Comparison of ENCODE assay signal across 8 cellular contexts in the genomic region with DNA sequence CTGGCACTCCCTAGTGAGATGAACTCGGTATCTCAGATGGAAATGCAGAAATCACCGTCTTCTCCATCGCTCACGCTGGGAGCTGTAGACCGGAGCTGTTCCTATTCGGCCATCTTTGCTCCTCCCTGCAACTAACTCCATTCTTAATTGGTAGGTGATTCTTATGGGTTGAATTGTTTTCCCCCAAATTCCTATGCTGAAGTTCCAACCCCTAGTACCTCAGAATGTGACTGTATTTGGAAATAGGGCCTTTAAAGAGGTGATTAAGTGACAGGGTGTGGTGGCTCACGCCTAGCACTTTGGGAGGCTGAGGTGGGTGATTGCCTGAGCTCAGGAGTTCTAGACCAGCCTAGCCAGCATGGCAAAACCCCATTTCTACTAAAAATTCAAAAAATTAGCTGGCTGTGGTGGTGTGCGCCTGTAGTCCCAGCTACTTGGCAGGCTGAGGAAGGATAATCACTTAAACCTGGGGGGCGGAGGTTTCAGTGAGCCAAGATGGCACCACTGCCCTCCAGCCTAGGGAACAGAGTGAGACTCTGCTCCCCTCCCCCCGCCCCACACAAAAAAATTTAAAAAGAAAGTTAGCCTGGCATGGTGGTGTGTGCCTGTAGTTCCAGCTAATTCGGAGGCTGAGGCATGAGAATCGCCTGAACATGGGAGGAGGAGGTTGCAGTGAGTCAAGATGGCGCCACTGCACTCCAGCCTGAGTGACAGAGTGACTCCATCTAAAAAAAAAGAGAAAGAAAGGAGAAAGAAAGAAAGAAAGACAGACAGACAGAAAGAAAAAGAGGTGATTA. TPM values are rescaled to one million over a fixed set of nuclear protein-coding genes. Genes with fewer than 3 reads are reported as not detected.
DNase-seq lines count a peak whose midpoint lies in the region; ATAC-seq, FAIRE-seq and TF ChIP-seq lines count a peak whose summit lies in the region.

No MANE protein-coding gene starts in this region.

- H3K9ac ChIP-seq in keratinocyte (ENCODE audit: control insufficient read depth, extremely low read depth, insufficient read depth, low read length), result peak overlapping the region; percentile 73

- H3K4me3 ChIP-seq in keratinocyte (ENCODE audit: control insufficient read depth in 2 of 3, extremely low read depth in 1 of 3, insufficient read depth in 2 of 3, low read depth in 1 of 3, low read length in 3 of 3) (peak overlapping the region; percentile 40 to 72 (median 68)), thyroid gland (replicated peaks in 1 of 3) (peak overlapping the region in 1 of 3 donors; percentile 26)

- no peak for DNase-seq in activated naive CD4-positive, alpha-beta T cell treated with anti-CD3 and anti-CD28 coated beads for 36 hours
- DNase-seq in activated naive CD4-positive, alpha-beta T cell (lab: John Stamatoyannopoulos, UW), result no peak
- DNase-seq in activated naive CD8-positive, alpha-beta T cell treated with anti-CD3 and anti-CD28 coated beads, Interleukin-2, amount 10 ng/mL, durations not matched to agents 7 days and 5 days, result no peak
- no peak for DNase-seq in keratinocyte (ENCODE audit: low read depth, low spot score)
- DNase-seq in thyroid gland, result no peak
- no peak for DNase-seq in foreskin melanocyte
- no peak for DNase-seq in putamen (ENCODE audit: low spot score)

- H2AFZ ChIP-seq in keratinocyte (ENCODE audit: control insufficient read depth, low read length), result peak overlapping the region; percentile 88

- POLR2A ChIA-PET in activated naive CD8-positive, alpha-beta T cell treated with anti-CD3 and anti-CD28 coated beads, Interleukin-2, amount 10 ng/mL, durations not matched to agents 7 days and 5 days (lab: Charles Lee), result interaction anchor here (2.2 to 2.3 kb wide), 2 partner anchors 25 to 36 kb away, joined by 8 to 13 read pairs; partner anchors contain the start of genes FOCAD and MLLT3

- H3K9me3 ChIP-seq in keratinocyte (ENCODE audit: control insufficient read depth, low read depth, low read length) (no peaks in the 10 kb centered on the region), thyroid gland (no peaks in the 10 kb centered on the region)

- H3K27ac Mint-ChIP-seq in activated naive CD4-positive, alpha-beta T cell treated with anti-CD3 and anti-CD28 coated beads for 36 hours, result peak overlapping the region; percentile 81
- H3K27ac Mint-ChIP-seq in activated naive CD8-positive, alpha-beta T cell treated with anti-CD3 and anti-CD28 coated beads, Interleukin-2, amount 10 ng/mL, durations not matched to agents 7 days and 5 days, result peak overlapping the region; percentile 81

- TF ChIP-seq POLR2A in thyroid gland (IDR thresholded peaks at IDR 0.05), result no peak

- no peaks in the 10 kb centered on the region for H4K20me1 ChIP-seq in keratinocyte (ENCODE audit: control insufficient read depth, extremely low read depth, insufficient read depth, low read length)

- dilution Hi-C loops in keratinocyte (cut with MboI; ENCODE audit: extremely low pct_ligation_motif_present, low sequenced_read_pairs), result no loop called here

- no peaks in the 10 kb centered on the region for H3K27me3 Mint-ChIP-seq in activated naive CD4-positive, alpha-beta T cell treated with anti-CD3 and anti-CD28 coated beads for 36 hours (ENCODE audit: low read depth)
- H3K27me3 Mint-ChIP-seq in activated naive CD8-positive, alpha-beta T cell treated with anti-CD3 and anti-CD28 coated beads, Interleukin-2, amount 10 ng/mL, durations not matched to agents 7 days and 5 days, result no peaks in the 10 kb centered on the region

- H3K9me3 Mint-ChIP-seq in activated naive CD4-positive, alpha-beta T cell treated with anti-CD3 and anti-CD28 coated beads for 36 hours, result no peaks in the 10 kb centered on the region
- H3K9me3 Mint-ChIP-seq in activated naive CD8-positive, alpha-beta T cell treated with anti-CD3 and anti-CD28 coated beads, Interleukin-2, amount 10 ng/mL, durations not matched to agents 7 days and 5 days, result no peaks in the 10 kb centered on the region

- H3K36me3 Mint-ChIP-seq in activated naive CD4-positive, alpha-beta T cell treated with anti-CD3 and anti-CD28 coated beads for 36 hours (ENCODE audit: low read depth), result no peaks in the 10 kb centered on the region
- no peaks in the 10 kb centered on the region for H3K36me3 Mint-ChIP-seq in activated naive CD8-positive, alpha-beta T cell treated with anti-CD3 and anti-CD28 coated beads, Interleukin-2, amount 10 ng/mL, durations not matched to agents 7 days and 5 days

- peaks cover 4% of the 10 kb centered on the region for H3K4me1 Mint-ChIP-seq in activated naive CD4-positive, alpha-beta T cell treated with anti-CD3 and anti-CD28 coated beads for 36 hours (ENCODE audit: low read depth)
- H3K4me1 Mint-ChIP-seq in activated naive CD8-positive, alpha-beta T cell treated with anti-CD3 and anti-CD28 coated beads, Interleukin-2, amount 10 ng/mL, durations not matched to agents 7 days and 5 days, result peaks cover 3% of the 10 kb centered on the region

- no peaks in the 10 kb centered on the region for H3K36me3 ChIP-seq in keratinocyte (ENCODE audit: control insufficient read depth in 2 of 2, extremely low read depth in 1 of 2, insufficient read depth in 2 of 2, low read length in 2 of 2)
- H3K36me3 ChIP-seq in thyroid gland, result no peaks in the 10 kb centered on the region

- no peak overlapping the region for H3K4me3 Mint-ChIP-seq in activated naive CD4-positive, alpha-beta T cell treated with anti-CD3 and anti-CD28 coated beads for 36 hours
- no peak overlapping the region for H3K4me3 Mint-ChIP-seq in activated naive CD8-positive, alpha-beta T cell treated with anti-CD3 and anti-CD28 coated beads, Interleukin-2, amount 10 ng/mL, durations not matched to agents 7 days and 5 days

- H3K27me3 ChIP-seq in keratinocyte (ENCODE audit: control insufficient read depth, extremely low read depth, insufficient read depth, low read length) (no peaks in the 10 kb centered on the region), thyroid gland (no peaks in the 10 kb centered on the region)

- no peak for TF ChIP-seq CTCF in keratinocyte (optimal IDR thresholded peaks at IDR 0.05 in 1 of 3, IDR thresholded peaks at IDR 0.05 in 1 of 3, conservative IDR thresholded peaks at IDR 0.05 in 1 of 3; ENCODE audit: extremely low read depth in 1 of 3, insufficient read depth in 2 of 3, low read length in 3 of 3)
- TF ChIP-seq CTCF in thyroid gland (IDR thresholded peaks at IDR 0.05), result no peak

- H3K27ac ChIP-seq in keratinocyte (ENCODE audit: control insufficient read depth, insufficient read depth, low read length), result peak overlapping the region; percentile 66
- H3K27ac ChIP-seq in thyroid gland, result peak overlapping the region in 2 of 3 donors; percentile 36 to 56

- ATAC-seq in activated naive CD8-positive, alpha-beta T cell treated with anti-CD3 and anti-CD28 coated beads, Interleukin-2, amount 10 ng/mL, durations not matched to agents 7 days and 5 days (ENCODE audit: low read depth), result no peak
- ATAC-seq in HG03175 (IDR thresholded peaks at IDR 0.05; ENCODE audit: unreplicated experiment), result no peak

- H3K79me2 ChIP-seq in keratinocyte (ENCODE audit: control insufficient read depth, insufficient read depth, low read length), result no peaks in the 10 kb centered on the region

- H3K4me1 ChIP-seq in keratinocyte (ENCODE audit: control insufficient read depth, extremely low read depth, insufficient read depth, low read length) (no peaks in the 10 kb centered on the region), thyroid gland (peaks cover 6 to 12% of the 10 kb centered on the region in 2 donors)

- CTCF ChIA-PET in activated naive CD4-positive, alpha-beta T cell treated with anti-CD3 and anti-CD28 coated beads for 36 hours (lab: Charles Lee), result interaction anchor here (0.6 to 1.8 kb wide), 3 partner anchors 35 to 835 kb away, joined by 3 to 4 read pairs (median 3); no protein-coding TSS in a partner anchor

- no peaks in the 10 kb centered on the region for H3K9me1 ChIP-seq in keratinocyte (ENCODE audit: control insufficient read depth, extremely low read depth, insufficient read depth, low read length)

- H3K4me2 ChIP-seq in keratinocyte (ENCODE audit: control insufficient read depth, extremely low read depth, insufficient read depth, low read depth, low read length), result peak overlapping the region; percentile 66

- 64 to 68% methylated on average over 13 of the region's 13 CpGs for WGBS in thyroid gland, 2 donors

- intact Hi-C loops in activated naive CD4-positive, alpha-beta T cell treated with anti-CD3 and anti-CD28 coated beads for 36 hours (cut with micrococcal nuclease), result loop anchor here (1.0 kb wide), 1 partner anchor 37 kb away; the partner anchor contains the start of gene MLLT3
- intact Hi-C loops in thyroid gland (cut with DNase I), result no loop called here

- no peak for FAIRE-seq in keratinocyte (lab: Jason Lieb, UNC)

RNA-seq across cellular contexts. Expression of gene FOCAD, which starts 25.2 kb away (rescaled TPM):
- 10 to 100 TPM; 31.7 to 32.2 TPM for total RNA-seq in activated naive CD4-positive, alpha-beta T cell treated with anti-CD3 and anti-CD28 coated beads for 36 hours
- total RNA-seq in activated naive CD8-positive, alpha-beta T cell treated with anti-CD3 and anti-CD28 coated beads, Interleukin-2, amount 10 ng/mL, durations not matched to agents 7 days and 5 days, result 10 to 100 TPM; 21.2 to 28.3 TPM
- polyA plus RNA-seq in keratinocyte, result 28.9 to 33.1 TPM (median 31.6 TPM) in 3 replicates
- polyA plus RNA-seq in keratinocyte (2011; ENCODE audit: low read depth), result 5.3 TPM
- polyA plus RNA-seq in keratinocyte (2011; cell fraction: cytosol; rRNA removed), result 21.5 and 39.3 TPM in 2 replicates
- polyA plus RNA-seq in keratinocyte (2011; cell fraction: nucleus; rRNA removed), result 43.4 and 46.0 TPM in 2 replicates
- polyA plus RNA-seq in keratinocyte (2012; ENCODE audit: low replicate concordance), result 8.8 and 23.7 TPM in 2 replicates
- 51.7 to 114 TPM (median 78.3 TPM) in 3 replicates for polyA minus RNA-seq in keratinocyte
- 39.1 TPM for polyA minus RNA-seq in keratinocyte (2011; cell fraction: cytosol; rRNA and poly(A)+ RNA removed)
- 54.2 and 121 TPM in 2 replicates for polyA minus RNA-seq in keratinocyte (2011; cell fraction: nucleus; rRNA and poly(A)+ RNA removed)
- total RNA-seq in thyroid gland, result 100 to 1,000 TPM in 1 of 4 donors, 10 to 100 TPM in 3; 49.3 to 139 (median 92.8) TPM

RNA-seq across cellular contexts. Expression of gene MLLT3, which starts 36.6 kb away (rescaled TPM):
- total RNA-seq in activated naive CD4-positive, alpha-beta T cell treated with anti-CD3 and anti-CD28 coated beads for 36 hours, result 10 to 100 TPM; 44.3 to 51.4 TPM
- total RNA-seq in activated naive CD8-positive, alpha-beta T cell treated with anti-CD3 and anti-CD28 coated beads, Interleukin-2, amount 10 ng/mL, durations not matched to agents 7 days and 5 days, result 100 to 1,000 TPM; 112 TPM
- polyA plus RNA-seq in keratinocyte, result 10.6 to 17.0 TPM (median 15.1 TPM) in 3 replicates
- polyA plus RNA-seq in keratinocyte (2011; ENCODE audit: low read depth), result 8.2 TPM
- 14.0 and 25.0 TPM in 2 replicates for polyA plus RNA-seq in keratinocyte (2011; cell fraction: cytosol; rRNA removed)
- 10.9 and 11.1 TPM in 2 replicates for polyA plus RNA-seq in keratinocyte (2011; cell fraction: nucleus; rRNA removed)
- 10.8 and 11.3 TPM in 2 replicates for polyA plus RNA-seq in keratinocyte (2012; ENCODE audit: low replicate concordance)
- polyA minus RNA-seq in keratinocyte, result 9.1 to 19.1 TPM (median 11.9 TPM) in 3 replicates
- polyA minus RNA-seq in keratinocyte (2011; cell fraction: cytosol; rRNA and poly(A)+ RNA removed), result 9.8 TPM
- 6.0 and 11.6 TPM in 2 replicates for polyA minus RNA-seq in keratinocyte (2011; cell fraction: nucleus; rRNA and poly(A)+ RNA removed)
- 10 to 100 TPM; 29.8 to 51.0 (median 47.1) TPM for total RNA-seq in thyroid gland
